8 cellular contexts compared by ENCODE assay signal in the genomic region with DNA sequence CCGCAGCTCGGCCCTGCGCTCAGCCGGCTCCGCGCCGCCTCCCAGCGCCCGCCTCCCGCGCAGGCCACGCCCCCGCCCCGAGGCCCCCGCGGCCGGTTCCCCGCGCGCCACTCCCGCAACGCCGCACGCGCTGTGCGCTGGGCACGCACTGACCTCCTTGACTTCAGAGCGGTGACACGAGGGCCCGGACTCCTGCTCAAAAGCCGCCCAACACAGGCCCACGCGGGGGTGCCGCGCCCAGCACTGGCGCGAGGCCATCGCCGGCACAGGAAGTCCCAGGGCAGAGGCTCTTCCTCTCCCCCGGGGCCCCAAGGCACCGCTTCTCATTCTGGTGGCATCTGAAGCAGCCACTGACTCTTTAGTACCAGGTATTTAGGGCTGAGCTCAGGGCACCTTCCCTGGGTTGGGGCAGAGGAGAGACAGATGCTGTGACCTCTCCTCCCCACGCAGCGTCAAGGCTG. TPM values are rescaled to one million over a fixed set of nuclear protein-coding genes. Genes with fewer than 3 reads are reported as not detected.
A peak's percentile ranks its signal among the peaks of the same experiment; 100 is the strongest.
DNase-seq lines count a peak whose midpoint lies in the region; ATAC-seq and TF ChIP-seq lines count a peak whose summit lies in the region.

No MANE protein-coding gene starts in this region.

- no peaks in the 10 kb centered on the region; the same call in 2 of the 3 replicates for H3K36me3 Mint-ChIP-seq in GM23338 (ENCODE audit: low read depth)
- H3K36me3 Mint-ChIP-seq in memory B cell: no peaks in the 10 kb centered on the region

- H3K27ac Mint-ChIP-seq in GM23338 (no peak overlapping the region), memory B cell (peak overlapping the region; percentile 79)

- peaks cover 44% of the 10 kb centered on the region for H3K4me1 Mint-ChIP-seq in GM23338
- peaks cover 49% of the 10 kb centered on the region for H3K4me1 Mint-ChIP-seq in memory B cell

- H3K9me3 Mint-ChIP-seq in GM23338: no peaks in the 10 kb centered on the region
- no peaks in the 10 kb centered on the region for H3K9me3 Mint-ChIP-seq in memory B cell

- H2AFZ ChIP-seq in GM23338: no peak overlapping the region; the same call in 1 of the 2 replicates

- H3K4me3 Mint-ChIP-seq in GM23338: peak overlapping the region; percentile 72
- peak overlapping the region; percentile 95 for H3K4me3 Mint-ChIP-seq in memory B cell

- H3K27me3 Mint-ChIP-seq in GM23338 (ENCODE audit: insufficient read depth, low read depth, poor library complexity) (peaks cover 18% of the 10 kb centered on the region), memory B cell (no peaks in the 10 kb centered on the region)

- H3K9me2 ChIP-seq in GM23338 (ENCODE audit: insufficient read depth): no peaks in the 10 kb centered on the region

- DNase-seq in GM06990 (ENCODE audit: extremely low read depth, insufficient read length): peak; percentile 72
- DNase-seq in GM23338 (ENCODE audit: low spot score): peak; percentile 60
- DNase-seq in NAMALWA (ENCODE audit: low spot score): peak; percentile 82
- DNase-seq in activated CD4-positive, alpha-beta T cell treated with anti-CD3 and anti-CD28 coated beads, Interleukin-2, amount 50 U/mL, for 1 hour: peak; percentile 65
- peak in 7 of 10 donors; percentile 54 to 82 (median 64) for DNase-seq in dorsolateral prefrontal cortex
- peak; percentile 74 to 85 for DNase-seq in memory B cell (ENCODE audit: low spot score in 2 of 2)
- peak; percentile 43 to 58 for DNase-seq in stimulated activated CD8-positive, alpha-beta memory T cell treated with anti-CD3 and anti-CD28 coated beads, Interleukin-2, amount 100 ng/mL, for 48 hours (ENCODE audit: low read depth in 2 of 2)
- no peak for DNase-seq in NCI-H2107 (lab: John Stamatoyannopoulos, UW)

- no peaks in the 10 kb centered on the region; the same call in 1 of the 2 replicates for H3K36me3 ChIP-seq in GM06990 (ENCODE audit: control insufficient read depth, insufficient read depth, low read length)
- no peaks in the 10 kb centered on the region for H3K36me3 ChIP-seq in GM23338 (ENCODE audit: insufficient read depth)

- no peak for TF ChIP-seq CTCF in GM06990 (IDR thresholded peaks at IDR 0.05; ENCODE audit: insufficient read depth, low read length, poor library complexity, severe bottlenecking)
- no peak for TF ChIP-seq CTCF in GM23338 (conservative IDR thresholded peaks at IDR 0.05; ENCODE audit: low read depth in 2 of 2)
- no peak for TF ChIP-seq CTCF in dorsolateral prefrontal cortex (IDR thresholded peaks at IDR 0.05 in 54 of 56, conservative IDR thresholded peaks at IDR 0.05 in 2 of 56; ENCODE audit: low read depth in 1 of 56, partially characterized antibody in 56 of 56)

- no peaks in the 10 kb centered on the region; the same call in 1 of the 2 replicates for H4K20me1 ChIP-seq in GM23338 (replicated peaks; ENCODE audit: insufficient read depth)

- ATAC-seq in GM23338 (peak; percentile 42), memory B cell (ENCODE audit: low read depth) (peak; percentile 79)

- H3K27ac ChIP-seq in GM23338 (ENCODE audit: low read depth) (peak overlapping the region; percentile 74; the same call in 1 of the 2 replicates), dorsolateral prefrontal cortex (peak overlapping the region; percentile 54 to 98 (median 96))

- peaks cover 22% of the 10 kb centered on the region for H3K79me2 ChIP-seq in GM23338 (replicated peaks; ENCODE audit: insufficient read depth)

- H3K4me3 ChIP-seq in GM06990 (replicated peaks; ENCODE audit: low read depth, low read length) (peak overlapping the region; percentile 67), GM23338 (peak overlapping the region; percentile 89), dorsolateral prefrontal cortex (peak overlapping the region; percentile 50 to 95 (median 84))

- peak overlapping the region; percentile 99 for H3K4me2 ChIP-seq in GM23338

- H3F3A ChIP-seq in GM23338 (replicated peaks; ENCODE audit: low read depth): peaks cover 11% of the 10 kb centered on the region; the same call in 1 of the 2 replicates

- intact Hi-C loops in dorsolateral prefrontal cortex (cut with DNase I): loop anchor here in 1 of 2 donors (1.0 to 2.0 kb wide), 2 partner anchors 13 to 36 kb away; a partner anchor contains a TSS

- H3K27me3 ChIP-seq in GM06990 (replicated peaks; ENCODE audit: control insufficient read depth, insufficient read depth, low read length) (no peaks in the 10 kb centered on the region), GM23338 (ENCODE audit: insufficient read depth) (no peaks in the 10 kb centered on the region), dorsolateral prefrontal cortex (no peaks in the 10 kb centered on the region)

- H3K4me1 ChIP-seq in GM23338 (ENCODE audit: insufficient read depth): peaks cover 19% of the 10 kb centered on the region

TF ChIP-seq in GM23338, 12 proteins besides CTCF, POLR2A, EP300 and RAD21 (continues in another document):
- TF ChIP-seq, protein P1, sequence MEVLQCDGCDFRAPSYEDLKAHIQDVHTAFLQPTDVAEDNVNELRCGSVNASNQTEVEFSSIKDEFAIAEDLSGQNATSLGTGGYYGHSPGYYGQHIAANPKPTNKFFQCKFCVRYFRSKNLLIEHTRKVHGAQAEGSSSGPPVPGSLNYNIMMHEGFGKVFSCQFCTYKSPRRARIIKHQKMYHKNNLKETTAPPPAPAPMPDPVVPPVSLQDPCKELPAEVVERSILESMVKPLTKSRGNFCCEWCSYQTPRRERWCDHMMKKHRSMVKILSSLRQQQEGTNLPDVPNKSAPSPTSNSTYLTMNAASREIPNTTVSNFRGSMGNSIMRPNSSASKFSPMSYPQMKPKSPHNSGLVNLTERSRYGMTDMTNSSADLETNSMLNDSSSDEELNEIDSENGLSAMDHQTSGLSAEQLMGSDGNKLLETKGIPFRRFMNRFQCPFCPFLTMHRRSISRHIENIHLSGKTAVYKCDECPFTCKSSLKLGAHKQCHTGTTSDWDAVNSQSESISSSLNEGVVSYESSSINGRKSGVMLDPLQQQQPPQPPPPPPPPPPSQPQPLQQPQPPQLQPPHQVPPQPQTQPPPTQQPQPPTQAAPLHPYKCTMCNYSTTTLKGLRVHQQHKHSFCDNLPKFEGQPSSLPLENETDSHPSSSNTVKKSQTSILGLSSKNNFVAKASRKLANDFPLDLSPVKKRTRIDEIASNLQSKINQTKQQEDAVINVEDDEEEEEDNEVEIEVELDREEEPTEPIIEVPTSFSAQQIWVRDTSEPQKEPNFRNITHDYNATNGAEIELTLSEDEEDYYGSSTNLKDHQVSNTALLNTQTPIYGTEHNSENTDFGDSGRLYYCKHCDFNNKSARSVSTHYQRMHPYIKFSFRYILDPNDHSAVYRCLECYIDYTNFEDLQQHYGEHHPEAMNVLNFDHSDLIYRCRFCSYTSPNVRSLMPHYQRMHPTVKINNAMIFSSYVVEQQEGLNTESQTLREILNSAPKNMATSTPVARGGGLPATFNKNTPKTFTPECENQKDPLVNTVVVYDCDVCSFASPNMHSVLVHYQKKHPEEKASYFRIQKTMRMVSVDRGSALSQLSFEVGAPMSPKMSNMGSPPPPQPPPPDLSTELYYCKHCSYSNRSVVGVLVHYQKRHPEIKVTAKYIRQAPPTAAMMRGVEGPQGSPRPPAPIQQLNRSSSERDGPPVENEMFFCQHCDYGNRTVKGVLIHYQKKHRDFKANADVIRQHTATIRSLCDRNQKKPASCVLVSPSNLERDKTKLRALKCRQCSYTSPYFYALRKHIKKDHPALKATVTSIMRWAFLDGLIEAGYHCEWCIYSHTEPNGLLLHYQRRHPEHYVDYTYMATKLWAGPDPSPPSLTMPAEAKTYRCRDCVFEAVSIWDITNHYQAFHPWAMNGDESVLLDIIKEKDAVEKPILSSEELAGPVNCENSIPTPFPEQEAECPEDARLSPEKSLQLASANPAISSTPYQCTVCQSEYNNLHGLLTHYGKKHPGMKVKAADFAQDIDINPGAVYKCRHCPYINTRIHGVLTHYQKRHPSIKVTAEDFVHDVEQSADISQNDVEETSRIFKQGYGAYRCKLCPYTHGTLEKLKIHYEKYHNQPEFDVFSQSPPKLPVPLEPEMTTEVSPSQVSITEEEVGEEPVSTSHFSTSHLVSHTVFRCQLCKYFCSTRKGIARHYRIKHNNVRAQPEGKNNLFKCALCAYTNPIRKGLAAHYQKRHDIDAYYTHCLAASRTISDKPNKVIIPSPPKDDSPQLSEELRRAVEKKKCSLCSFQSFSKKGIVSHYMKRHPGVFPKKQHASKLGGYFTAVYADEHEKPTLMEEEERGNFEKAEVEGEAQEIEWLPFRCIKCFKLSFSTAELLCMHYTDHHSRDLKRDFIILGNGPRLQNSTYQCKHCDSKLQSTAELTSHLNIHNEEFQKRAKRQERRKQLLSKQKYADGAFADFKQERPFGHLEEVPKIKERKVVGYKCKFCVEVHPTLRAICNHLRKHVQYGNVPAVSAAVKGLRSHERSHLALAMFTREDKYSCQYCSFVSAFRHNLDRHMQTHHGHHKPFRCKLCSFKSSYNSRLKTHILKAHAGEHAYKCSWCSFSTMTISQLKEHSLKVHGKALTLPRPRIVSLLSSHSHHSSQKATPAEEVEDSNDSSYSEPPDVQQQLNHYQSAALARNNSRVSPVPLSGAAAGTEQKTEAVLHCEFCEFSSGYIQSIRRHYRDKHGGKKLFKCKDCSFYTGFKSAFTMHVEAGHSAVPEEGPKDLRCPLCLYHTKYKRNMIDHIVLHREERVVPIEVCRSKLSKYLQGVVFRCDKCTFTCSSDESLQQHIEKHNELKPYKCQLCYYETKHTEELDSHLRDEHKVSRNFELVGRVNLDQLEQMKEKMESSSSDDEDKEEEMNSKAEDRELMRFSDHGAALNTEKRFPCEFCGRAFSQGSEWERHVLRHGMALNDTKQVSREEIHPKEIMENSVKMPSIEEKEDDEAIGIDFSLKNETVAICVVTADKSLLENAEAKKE (CRISPR knock-in tag; IDR thresholded peaks at IDR 0.05): no peak

RNA-seq across cellular contexts. Expression of a gene that starts 12.4 kb away (rescaled TPM):
- 17.4 and 22.5 TPM in 2 replicates for total RNA-seq in GM23338 (2014; rRNA removed; shearing (Covaris generic))
- polyA plus RNA-seq in GM23338 (2016; fragmentation: Nextera tagmentation; extraction: Ambion mirVana): 9.6 and 10.0 TPM in 2 replicates
- total RNA-seq in dorsolateral prefrontal cortex: 100 to 1,000 TPM; 167 to 402 (median 279) TPM
